In the genomic region with DNA sequence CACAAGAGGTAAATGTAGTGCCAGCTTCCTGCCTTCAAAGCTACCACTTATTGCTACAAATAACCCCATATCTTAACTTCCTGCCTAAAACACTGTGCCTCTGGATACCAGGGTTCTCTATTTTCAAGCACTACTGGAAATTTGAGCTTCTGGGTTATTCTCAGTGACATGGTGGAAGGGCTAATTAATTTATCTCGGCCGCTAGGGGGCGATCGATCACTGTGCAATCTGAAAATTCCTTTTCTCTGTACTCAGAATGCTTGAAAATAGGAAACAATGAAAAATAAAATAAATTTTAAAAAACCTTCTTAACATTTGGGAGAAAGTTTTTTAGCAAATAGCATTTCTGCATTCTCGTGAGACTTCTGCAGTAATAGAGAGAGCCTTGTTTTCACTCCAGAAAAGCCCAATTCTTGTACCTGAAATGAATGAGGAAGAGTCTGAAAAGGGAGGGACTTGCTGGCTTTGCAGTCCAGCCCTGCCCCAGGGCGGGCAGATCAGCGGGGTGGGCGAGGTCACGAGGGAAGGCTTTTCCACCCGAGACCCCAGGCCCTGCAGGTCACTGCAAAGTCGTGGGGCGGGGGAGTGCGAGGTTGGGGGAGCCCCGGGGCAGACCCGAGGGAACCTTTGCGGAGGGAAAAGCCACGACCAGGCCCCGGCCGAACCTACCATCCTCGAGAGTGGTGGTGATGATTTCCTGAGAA, we compare ENCODE assay signal across 8 cellular contexts.
DNase-seq lines count a peak whose midpoint lies in the region; ATAC-seq and TF ChIP-seq lines count a peak whose summit lies in the region.

No MANE protein-coding gene starts in this region.

- no peak for ATAC-seq in GM18868 (IDR thresholded peaks at IDR 0.05; ENCODE audit: unreplicated experiment)
- no peak for ATAC-seq in GM21576 (IDR thresholded peaks at IDR 0.05; ENCODE audit: unreplicated experiment)

- no peaks in the 10 kb centered on the region for H3K36me3 Mint-ChIP-seq in glutamatergic neuron (ENCODE audit: unreplicated experiment)

- H3K4me3 ChIP-seq in AG10803 (ENCODE audit: low read length), result no peak overlapping the region

- H3K4me3 Mint-ChIP-seq in glutamatergic neuron (ENCODE audit: unreplicated experiment), result no peak overlapping the region

- H3K4me1 Mint-ChIP-seq in glutamatergic neuron (ENCODE audit: low read depth, unreplicated experiment), result peaks cover 6% of the 10 kb centered on the region

- no peak overlapping the region for H3K27ac Mint-ChIP-seq in glutamatergic neuron (ENCODE audit: unreplicated experiment)

- no peaks in the 10 kb centered on the region for H3K27me3 Mint-ChIP-seq in glutamatergic neuron (ENCODE audit: unreplicated experiment)

- TF ChIP-seq CTCF in AG10803 (conservative IDR thresholded peaks at IDR 0.05; ENCODE audit: low read length), result peak; percentile 62
- TF ChIP-seq CTCF in GM12873 (IDR thresholded peaks at IDR 0.05; ENCODE audit: insufficient read depth, low read depth, low read length, missing control alignments), result peak; percentile 45
- TF ChIP-seq CTCF in glutamatergic neuron (IDR thresholded peaks at IDR 0.05; ENCODE audit: partially characterized antibody, unreplicated experiment), result peak; percentile 98

- DNase-seq in AG10803 (ENCODE audit: low read depth), result peak; percentile 36
- DNase-seq in NCI-H2227 treated with DMSO at 0.1 percent for 48 hours (lab: John Stamatoyannopoulos, UW), result peak; percentile 47
- peak; percentile 24 for DNase-seq in activated T-cell treated with anti-CD3 and anti-CD28 coated beads for 48 hours (ENCODE audit: low read depth)
- DNase-seq in glutamatergic neuron, result peak; percentile 81
- DNase-seq in retina, result peak; percentile 82

- H3K9me3 Mint-ChIP-seq in glutamatergic neuron (ENCODE audit: unreplicated experiment), result no peaks in the 10 kb centered on the region

Comparison
In these comparisons a context has a peak if more than half of its experiments do, and no peak if none do; other contexts are left out.
1. DNase-seq: peak in every context shown above with its lines; median percentile 82 in retina; 81 in glutamatergic neuron; 47 in NCI-H2227 treated with DMSO at 0.1 percent for 48 hours; 36 in AG10803; 24 in activated T-cell treated with anti-CD3 and anti-CD28 coated beads for 48 hours.
2. CTCF ChIP-seq: peak in every context shown above with its lines; median percentile 98 in glutamatergic neuron; 62 in AG10803; 45 in GM12873.